Comparison of ENCODE assay signal across 1 cellular context in the genomic region with DNA sequence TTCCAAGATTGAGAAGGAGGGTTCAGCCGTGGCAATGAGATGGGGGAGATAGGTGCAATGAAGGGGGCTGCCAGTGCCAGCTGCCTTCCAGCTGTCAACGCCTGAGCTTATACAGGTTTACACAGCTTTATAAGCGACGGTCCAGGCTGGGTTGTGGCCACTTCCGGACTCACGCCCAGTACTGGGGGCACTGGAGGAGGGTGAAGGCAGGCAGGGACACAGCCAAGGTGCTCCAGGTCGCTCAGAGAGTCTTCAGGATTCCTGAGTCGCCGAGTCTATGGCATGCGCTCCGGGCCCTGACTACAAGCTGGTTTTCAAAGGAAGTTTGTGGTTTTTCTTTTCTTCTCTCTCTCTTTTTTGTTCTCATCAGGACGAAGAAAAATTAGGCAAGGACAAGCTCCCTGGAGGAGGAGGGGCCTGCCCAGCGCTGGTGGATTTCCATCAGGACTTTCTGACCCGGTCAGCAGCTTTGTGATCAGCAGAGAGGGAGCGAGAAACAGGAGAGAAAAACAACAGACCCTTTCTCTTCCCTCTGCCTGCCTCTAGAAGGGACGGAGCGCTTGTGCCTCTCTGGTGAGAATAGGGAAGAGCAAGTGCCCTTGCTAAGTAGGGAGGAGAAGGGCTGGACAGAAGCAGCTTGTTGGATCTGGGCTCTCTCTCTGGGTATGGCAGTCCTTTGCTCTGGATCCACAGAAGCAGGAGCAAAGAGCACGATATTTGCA.
A peak's percentile ranks its signal among the peaks of the same experiment; 100 is the strongest.
TF ChIP-seq lines count a peak whose summit lies in the region.

A gene with protein sequence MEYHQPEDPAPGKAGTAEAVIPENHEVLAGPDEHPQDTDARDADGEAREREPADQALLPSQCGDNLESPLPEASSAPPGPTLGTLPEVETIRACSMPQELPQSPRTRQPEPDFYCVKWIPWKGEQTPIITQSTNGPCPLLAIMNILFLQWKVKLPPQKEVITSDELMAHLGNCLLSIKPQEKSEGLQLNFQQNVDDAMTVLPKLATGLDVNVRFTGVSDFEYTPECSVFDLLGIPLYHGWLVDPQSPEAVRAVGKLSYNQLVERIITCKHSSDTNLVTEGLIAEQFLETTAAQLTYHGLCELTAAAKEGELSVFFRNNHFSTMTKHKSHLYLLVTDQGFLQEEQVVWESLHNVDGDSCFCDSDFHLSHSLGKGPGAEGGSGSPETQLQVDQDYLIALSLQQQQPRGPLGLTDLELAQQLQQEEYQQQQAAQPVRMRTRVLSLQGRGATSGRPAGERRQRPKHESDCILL (minus strand): TSS at position 572 of the 722 bp plus-strand sequence. CDS start 4,285 bp downstream, outside the sequence.

TF ChIP-seq in K562, 482 proteins besides CTCF, POLR2A, EP300 and RAD21 (continued from another document and continues in another):
- TF ChIP-seq, protein P1, sequence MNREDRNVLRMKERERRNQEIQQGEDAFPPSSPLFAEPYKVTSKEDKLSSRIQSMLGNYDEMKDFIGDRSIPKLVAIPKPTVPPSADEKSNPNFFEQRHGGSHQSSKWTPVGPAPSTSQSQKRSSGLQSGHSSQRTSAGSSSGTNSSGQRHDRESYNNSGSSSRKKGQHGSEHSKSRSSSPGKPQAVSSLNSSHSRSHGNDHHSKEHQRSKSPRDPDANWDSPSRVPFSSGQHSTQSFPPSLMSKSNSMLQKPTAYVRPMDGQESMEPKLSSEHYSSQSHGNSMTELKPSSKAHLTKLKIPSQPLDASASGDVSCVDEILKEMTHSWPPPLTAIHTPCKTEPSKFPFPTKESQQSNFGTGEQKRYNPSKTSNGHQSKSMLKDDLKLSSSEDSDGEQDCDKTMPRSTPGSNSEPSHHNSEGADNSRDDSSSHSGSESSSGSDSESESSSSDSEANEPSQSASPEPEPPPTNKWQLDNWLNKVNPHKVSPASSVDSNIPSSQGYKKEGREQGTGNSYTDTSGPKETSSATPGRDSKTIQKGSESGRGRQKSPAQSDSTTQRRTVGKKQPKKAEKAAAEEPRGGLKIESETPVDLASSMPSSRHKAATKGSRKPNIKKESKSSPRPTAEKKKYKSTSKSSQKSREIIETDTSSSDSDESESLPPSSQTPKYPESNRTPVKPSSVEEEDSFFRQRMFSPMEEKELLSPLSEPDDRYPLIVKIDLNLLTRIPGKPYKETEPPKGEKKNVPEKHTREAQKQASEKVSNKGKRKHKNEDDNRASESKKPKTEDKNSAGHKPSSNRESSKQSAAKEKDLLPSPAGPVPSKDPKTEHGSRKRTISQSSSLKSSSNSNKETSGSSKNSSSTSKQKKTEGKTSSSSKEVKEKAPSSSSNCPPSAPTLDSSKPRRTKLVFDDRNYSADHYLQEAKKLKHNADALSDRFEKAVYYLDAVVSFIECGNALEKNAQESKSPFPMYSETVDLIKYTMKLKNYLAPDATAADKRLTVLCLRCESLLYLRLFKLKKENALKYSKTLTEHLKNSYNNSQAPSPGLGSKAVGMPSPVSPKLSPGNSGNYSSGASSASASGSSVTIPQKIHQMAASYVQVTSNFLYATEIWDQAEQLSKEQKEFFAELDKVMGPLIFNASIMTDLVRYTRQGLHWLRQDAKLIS (CRISPR knock-in tag; IDR thresholded peaks at IDR 0.05) = 0 out of 2 replicates have a peak, but pooled peaks have one; percentile 18
- TF ChIP-seq, protein P2, sequence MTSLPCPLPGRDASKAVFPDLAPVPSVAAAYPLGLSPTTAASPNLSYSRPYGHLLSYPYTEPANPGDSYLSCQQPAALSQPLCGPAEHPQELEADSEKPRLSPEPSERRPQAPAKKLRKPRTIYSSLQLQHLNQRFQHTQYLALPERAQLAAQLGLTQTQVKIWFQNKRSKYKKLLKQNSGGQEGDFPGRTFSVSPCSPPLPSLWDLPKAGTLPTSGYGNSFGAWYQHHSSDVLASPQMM (CRISPR knock-in tag; IDR thresholded peaks at IDR 0.05) = no peak
- TF ChIP-seq, protein P3, sequence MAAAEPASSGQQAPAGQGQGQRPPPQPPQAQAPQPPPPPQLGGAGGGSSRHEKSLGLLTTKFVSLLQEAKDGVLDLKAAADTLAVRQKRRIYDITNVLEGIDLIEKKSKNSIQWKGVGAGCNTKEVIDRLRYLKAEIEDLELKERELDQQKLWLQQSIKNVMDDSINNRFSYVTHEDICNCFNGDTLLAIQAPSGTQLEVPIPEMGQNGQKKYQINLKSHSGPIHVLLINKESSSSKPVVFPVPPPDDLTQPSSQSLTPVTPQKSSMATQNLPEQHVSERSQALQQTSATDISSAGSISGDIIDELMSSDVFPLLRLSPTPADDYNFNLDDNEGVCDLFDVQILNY (CRISPR knock-in tag; IDR thresholded peaks at IDR 0.05) = no peak
- TF ChIP-seq ZNF445 (CRISPR knock-in tag; IDR thresholded peaks at IDR 0.05; ENCODE audit: low read depth) = no peak
- 0 out of 2 replicates have a peak, but pooled peaks have one; percentile 18 for TF ChIP-seq DMBX1 (CRISPR knock-in tag; IDR thresholded peaks at IDR 0.05; ENCODE audit: borderline replicate concordance)
- peak in 1 of 2 experiments; percentile 36; a peak in 1 of 4 replicates for TF ChIP-seq NRF1 (conservative IDR thresholded peaks at IDR 0.05 in 1 of 2, IDR thresholded peaks at IDR 0.05 in 1 of 2)
- no peak for TF ChIP-seq PRMT5 (CRISPR knock-in tag; IDR thresholded peaks at IDR 0.05)
- no peak for TF ChIP-seq RAD51 (IDR thresholded peaks at IDR 0.05; ENCODE audit: borderline replicate concordance, low read depth)
- 0 out of 2 replicates have a peak, but pooled peaks have one; percentile 36 for TF ChIP-seq SMC3 (conservative IDR thresholded peaks at IDR 0.05; ENCODE audit: insufficient read depth, low read depth, low read length)
- no peak for TF ChIP-seq POLR2AphosphoS2 (IDR thresholded peaks at IDR 0.05; ENCODE audit: low read length)
- TF ChIP-seq HDAC6 (IDR thresholded peaks at IDR 0.05; ENCODE audit: low read depth, low read length) = no peak
- no peak for TF ChIP-seq CHCHD3 (CRISPR knock-in tag; IDR thresholded peaks at IDR 0.05)
- TF ChIP-seq SRSF7 (optimal IDR thresholded peaks at IDR 0.05; ENCODE audit: low read depth, low read length) = no peak
- no peak for TF ChIP-seq ZNF23 (CRISPR knock-in tag; IDR thresholded peaks at IDR 0.05)
- TF ChIP-seq CAMTA2 (CRISPR knock-in tag; conservative IDR thresholded peaks at IDR 0.05) = no peak
- peak; percentile 23; the same call in 1 of the 2 replicates for TF ChIP-seq ESRRA (IDR thresholded peaks at IDR 0.05; ENCODE audit: borderline replicate concordance, low read depth)
- TF ChIP-seq FOXJ3 (CRISPR knock-in tag; IDR thresholded peaks at IDR 0.05) = no peak
- TF ChIP-seq, protein P4, sequence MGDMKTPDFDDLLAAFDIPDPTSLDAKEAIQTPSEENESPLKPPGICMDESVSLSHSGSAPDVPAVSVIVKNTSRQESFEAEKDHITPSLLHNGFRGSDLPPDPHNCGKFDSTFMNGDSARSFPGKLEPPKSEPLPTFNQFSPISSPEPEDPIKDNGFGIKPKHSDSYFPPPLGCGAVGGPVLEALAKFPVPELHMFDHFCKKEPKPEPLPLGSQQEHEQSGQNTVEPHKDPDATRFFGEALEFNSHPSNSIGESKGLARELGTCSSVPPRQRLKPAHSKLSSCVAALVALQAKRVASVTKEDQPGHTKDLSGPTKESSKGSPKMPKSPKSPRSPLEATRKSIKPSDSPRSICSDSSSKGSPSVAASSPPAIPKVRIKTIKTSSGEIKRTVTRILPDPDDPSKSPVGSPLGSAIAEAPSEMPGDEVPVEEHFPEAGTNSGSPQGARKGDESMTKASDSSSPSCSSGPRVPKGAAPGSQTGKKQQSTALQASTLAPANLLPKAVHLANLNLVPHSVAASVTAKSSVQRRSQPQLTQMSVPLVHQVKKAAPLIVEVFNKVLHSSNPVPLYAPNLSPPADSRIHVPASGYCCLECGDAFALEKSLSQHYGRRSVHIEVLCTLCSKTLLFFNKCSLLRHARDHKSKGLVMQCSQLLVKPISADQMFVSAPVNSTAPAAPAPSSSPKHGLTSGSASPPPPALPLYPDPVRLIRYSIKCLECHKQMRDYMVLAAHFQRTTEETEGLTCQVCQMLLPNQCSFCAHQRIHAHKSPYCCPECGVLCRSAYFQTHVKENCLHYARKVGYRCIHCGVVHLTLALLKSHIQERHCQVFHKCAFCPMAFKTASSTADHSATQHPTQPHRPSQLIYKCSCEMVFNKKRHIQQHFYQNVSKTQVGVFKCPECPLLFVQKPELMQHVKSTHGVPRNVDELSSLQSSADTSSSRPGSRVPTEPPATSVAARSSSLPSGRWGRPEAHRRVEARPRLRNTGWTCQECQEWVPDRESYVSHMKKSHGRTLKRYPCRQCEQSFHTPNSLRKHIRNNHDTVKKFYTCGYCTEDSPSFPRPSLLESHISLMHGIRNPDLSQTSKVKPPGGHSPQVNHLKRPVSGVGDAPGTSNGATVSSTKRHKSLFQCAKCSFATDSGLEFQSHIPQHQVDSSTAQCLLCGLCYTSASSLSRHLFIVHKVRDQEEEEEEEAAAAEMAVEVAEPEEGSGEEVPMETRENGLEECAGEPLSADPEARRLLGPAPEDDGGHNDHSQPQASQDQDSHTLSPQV (IDR thresholded peaks at IDR 0.05) = 0 out of 2 replicates have a peak, but pooled peaks have one; percentile 61
- TF ChIP-seq ZC3H8 (IDR thresholded peaks at IDR 0.05) = no peak
- TF ChIP-seq RUNX1 (IDR thresholded peaks at IDR 0.05; ENCODE audit: low read depth) = no peak
- TF ChIP-seq NCOR1 (IDR thresholded peaks at IDR 0.05) = no peak
- TF ChIP-seq SIN3A (IDR thresholded peaks at IDR 0.05; ENCODE audit: borderline replicate concordance in 2 of 2, control insufficient read depth in 1 of 2, low read depth in 2 of 2, low read length in 2 of 2) = no peak
- no peak for TF ChIP-seq TARDBP (IDR thresholded peaks at IDR 0.05)
- no peak for TF ChIP-seq COPS2 (conservative IDR thresholded peaks at IDR 0.05)
- TF ChIP-seq STAT5B (CRISPR knock-in tag; IDR thresholded peaks at IDR 0.05) = no peak
- TF ChIP-seq BCOR (IDR thresholded peaks at IDR 0.05) = no peak
- TF ChIP-seq PURB (CRISPR knock-in tag; IDR thresholded peaks at IDR 0.05; ENCODE audit: low read depth) = no peak
- no peak for TF ChIP-seq ZNF140 (CRISPR knock-in tag; IDR thresholded peaks at IDR 0.05)
- 0 out of 2 replicates have a peak, but pooled peaks have one; percentile 9 for TF ChIP-seq HDGF (IDR thresholded peaks at IDR 0.05)
- no peak for TF ChIP-seq SAFB2 (IDR thresholded peaks at IDR 0.05; ENCODE audit: borderline replicate concordance, low read depth, low read length, severe bottlenecking)
- no peak for TF ChIP-seq PML (IDR thresholded peaks at IDR 0.05; ENCODE audit: low read length)
- TF ChIP-seq ADNP (tag; IDR thresholded peaks at IDR 0.05) = no peak
- no peak for TF ChIP-seq ZNF3 (CRISPR knock-in tag; IDR thresholded peaks at IDR 0.05)
- TF ChIP-seq TBP (optimal IDR thresholded peaks at IDR 0.05; ENCODE audit: low read depth, low read length) = peak; percentile 64
- no peak for TF ChIP-seq GTF2A2 (tag; IDR thresholded peaks at IDR 0.05)
- 0 out of 2 replicates have a peak, but pooled peaks have one; percentile 56 for TF ChIP-seq ZNF589 (CRISPR knock-in tag; IDR thresholded peaks at IDR 0.05; ENCODE audit: low read depth)
- no peak for TF ChIP-seq ZNF668 (CRISPR knock-in tag; IDR thresholded peaks at IDR 0.05)
- TF ChIP-seq, protein P5, sequence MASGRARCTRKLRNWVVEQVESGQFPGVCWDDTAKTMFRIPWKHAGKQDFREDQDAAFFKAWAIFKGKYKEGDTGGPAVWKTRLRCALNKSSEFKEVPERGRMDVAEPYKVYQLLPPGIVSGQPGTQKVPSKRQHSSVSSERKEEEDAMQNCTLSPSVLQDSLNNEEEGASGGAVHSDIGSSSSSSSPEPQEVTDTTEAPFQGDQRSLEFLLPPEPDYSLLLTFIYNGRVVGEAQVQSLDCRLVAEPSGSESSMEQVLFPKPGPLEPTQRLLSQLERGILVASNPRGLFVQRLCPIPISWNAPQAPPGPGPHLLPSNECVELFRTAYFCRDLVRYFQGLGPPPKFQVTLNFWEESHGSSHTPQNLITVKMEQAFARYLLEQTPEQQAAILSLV (tag; IDR thresholded peaks at IDR 0.05) = no peak; the same call in 1 of the 2 replicates
- no peak; the same call in 1 of the 2 replicates for TF ChIP-seq ATF7 (IDR thresholded peaks at IDR 0.05)
- TF ChIP-seq SP1 (CRISPR knock-in tag; IDR thresholded peaks at IDR 0.05) = 0 out of 2 replicates have a peak, but pooled peaks have one; percentile 26
- 0 out of 2 replicates have a peak, but pooled peaks have one; percentile 5 for TF ChIP-seq MTA2 (IDR thresholded peaks at IDR 0.05; ENCODE audit: low read depth)
- TF ChIP-seq CHD4 (IDR thresholded peaks at IDR 0.05; ENCODE audit: insufficient read depth, insufficient replicate concordance, low read depth, low read length, poor library complexity, severe bottlenecking) = no peak
- peak; percentile 30; the same call in 1 of the 2 replicates for TF ChIP-seq EP400 (IDR thresholded peaks at IDR 0.05)
- TF ChIP-seq, protein P6, sequence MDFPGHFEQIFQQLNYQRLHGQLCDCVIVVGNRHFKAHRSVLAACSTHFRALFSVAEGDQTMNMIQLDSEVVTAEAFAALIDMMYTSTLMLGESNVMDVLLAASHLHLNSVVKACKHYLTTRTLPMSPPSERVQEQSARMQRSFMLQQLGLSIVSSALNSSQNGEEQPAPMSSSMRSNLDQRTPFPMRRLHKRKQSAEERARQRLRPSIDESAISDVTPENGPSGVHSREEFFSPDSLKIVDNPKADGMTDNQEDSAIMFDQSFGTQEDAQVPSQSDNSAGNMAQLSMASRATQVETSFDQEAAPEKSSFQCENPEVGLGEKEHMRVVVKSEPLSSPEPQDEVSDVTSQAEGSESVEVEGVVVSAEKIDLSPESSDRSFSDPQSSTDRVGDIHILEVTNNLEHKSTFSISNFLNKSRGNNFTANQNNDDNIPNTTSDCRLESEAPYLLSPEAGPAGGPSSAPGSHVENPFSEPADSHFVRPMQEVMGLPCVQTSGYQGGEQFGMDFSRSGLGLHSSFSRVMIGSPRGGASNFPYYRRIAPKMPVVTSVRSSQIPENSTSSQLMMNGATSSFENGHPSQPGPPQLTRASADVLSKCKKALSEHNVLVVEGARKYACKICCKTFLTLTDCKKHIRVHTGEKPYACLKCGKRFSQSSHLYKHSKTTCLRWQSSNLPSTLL (IDR thresholded peaks at IDR 0.05) = no peak
- TF ChIP-seq KAT8 (IDR thresholded peaks at IDR 0.05; ENCODE audit: low read depth) = no peak
- TF ChIP-seq, protein P7, sequence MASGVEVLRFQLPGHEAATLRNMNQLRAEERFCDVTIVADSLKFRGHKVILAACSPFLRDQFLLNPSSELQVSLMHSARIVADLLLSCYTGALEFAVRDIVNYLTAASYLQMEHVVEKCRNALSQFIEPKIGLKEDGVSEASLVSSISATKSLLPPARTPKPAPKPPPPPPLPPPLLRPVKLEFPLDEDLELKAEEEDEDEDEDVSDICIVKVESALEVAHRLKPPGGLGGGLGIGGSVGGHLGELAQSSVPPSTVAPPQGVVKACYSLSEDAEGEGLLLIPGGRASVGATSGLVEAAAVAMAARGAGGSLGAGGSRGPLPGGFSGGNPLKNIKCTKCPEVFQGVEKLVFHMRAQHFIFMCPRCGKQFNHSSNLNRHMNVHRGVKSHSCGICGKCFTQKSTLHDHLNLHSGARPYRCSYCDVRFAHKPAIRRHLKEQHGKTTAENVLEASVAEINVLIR (CRISPR knock-in tag; IDR thresholded peaks at IDR 0.05) = no peak
- TF ChIP-seq DDX20 (tag; IDR thresholded peaks at IDR 0.05; ENCODE audit: low read depth) = no peak
- TF ChIP-seq RFX1 (IDR thresholded peaks at IDR 0.05) = no peak
- TF ChIP-seq NFRKB (IDR thresholded peaks at IDR 0.05; ENCODE audit: low read depth) = no peak
- TF ChIP-seq, protein P8, sequence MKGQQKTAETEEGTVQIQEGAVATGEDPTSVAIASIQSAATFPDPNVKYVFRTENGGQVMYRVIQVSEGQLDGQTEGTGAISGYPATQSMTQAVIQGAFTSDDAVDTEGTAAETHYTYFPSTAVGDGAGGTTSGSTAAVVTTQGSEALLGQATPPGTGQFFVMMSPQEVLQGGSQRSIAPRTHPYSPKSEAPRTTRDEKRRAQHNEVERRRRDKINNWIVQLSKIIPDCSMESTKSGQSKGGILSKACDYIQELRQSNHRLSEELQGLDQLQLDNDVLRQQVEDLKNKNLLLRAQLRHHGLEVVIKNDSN (CRISPR knock-in tag; IDR thresholded peaks at IDR 0.05) = no peak
- TF ChIP-seq ZNF384 (IDR thresholded peaks at IDR 0.05; ENCODE audit: low read depth, low read length) = no peak
- no peak for TF ChIP-seq SMAD2 (IDR thresholded peaks at IDR 0.05; ENCODE audit: low read depth, low read length)
